Comparison of ENCODE assay signal across 31 cellular contexts in genomic region chr7:151575471-151575870, GRCh38.
"Had no signal": no experiment of that assay in that cellular context is flagged by ENCODE, and none has a peak within 500 bp of the region (broad histone marks: within the 10 kb centered on the region; RNA-seq: fewer than 3 reads in every experiment).

No MANE protein-coding gene starts in this region.

- H3K27me3 ChIP-seq: ascending aorta, cardiac muscle cell, gastrocnemius medialis, neural progenitor cell, right atrium auricular region, stomach, thyroid gland, upper lobe of right lung had no signal

- H3K9ac ChIP-seq: neural progenitor cell, parathyroid adenoma had no signal

- ATAC-seq: activated CD4-positive, alpha-beta T cell treated with anti-CD3 and anti-CD28 coated beads for 36 hours; effector memory CD8-positive, alpha-beta T cell; gastrocnemius medialis; left colon; naive thymus-derived CD4-positive, alpha-beta T cell; psoas muscle; stimulated activated naive B cell treated with anti-CD40 and anti-IgM and Interleukin-4, amounts not matched to agents 10 μg/mL and 1 μg/mL and 100 μg/mL, for 72 hours; upper lobe of right lung had no signal

- H3K9me3 ChIP-seq: psoas muscle, thyroid gland had no signal

- H3K4me3 ChIP-seq: ascending aorta, cardiac muscle cell, gastrocnemius medialis, neural progenitor cell, psoas muscle, right atrium auricular region, smooth muscle cell, stomach, thyroid gland, upper lobe of right lung had no signal

- H3K4me2 ChIP-seq: neural progenitor cell, smooth muscle cell had no signal

- FAIRE-seq: kidney had no signal

- H3K36me3 ChIP-seq: gastrocnemius medialis, neural progenitor cell, thyroid gland, upper lobe of right lung had no signal

- H3K4me1 ChIP-seq: ascending aorta, gastrocnemius medialis, neural progenitor cell, parathyroid adenoma, psoas muscle, stomach, upper lobe of right lung had no signal

- H3K27ac ChIP-seq: ascending aorta, cardiac muscle cell, gastrocnemius medialis, neural progenitor cell, parathyroid adenoma, psoas muscle, right atrium auricular region, stomach, upper lobe of right lung had no signal

- DNase-seq: activated B cell treated with CpG ODN at 0.5 μM for 24 hours; activated CD4-positive, alpha-beta T cell treated with anti-CD3 and anti-CD28 coated beads for 36 hours; activated CD4-positive, alpha-beta T cell treated with anti-CD3 and anti-CD28 coated beads, Interleukin-2, amount 50 U/mL, for 4 hours; activated effector memory CD4-positive, alpha-beta T cell treated with anti-CD3 and anti-CD28 coated beads, Interleukin-2, amount 50 U/mL, for 16 hours; activated naive CD4-positive, alpha-beta T cell treated with anti-CD3 and anti-CD28 coated beads for 36 hours; activated naive CD8-positive, alpha-beta T cell treated with anti-CD3 and anti-CD28 coated beads, Interleukin-2, amount 10 ng/mL, durations not matched to agents 7 days and 5 days; activated T-cell treated with anti-CD3 and anti-CD28 coated beads, Interleukin-2, amount 50 U/mL, for 1 hour; cerebellar nuclear complex; cortex of kidney; effector memory CD8-positive, alpha-beta T cell; erythroblast; gastrocnemius medialis; hypothalamus; immature natural killer cell; kidney; left colon; midbrain; naive thymus-derived CD4-positive, alpha-beta T cell; occipital lobe; psoas muscle; stimulated activated CD4-positive, alpha-beta T cell treated with anti-CD3 and anti-CD28 coated beads, Interleukin-1b, Interleukin-23, amount 100 ng/mL, for 48 hours; stimulated activated naive B cell treated with anti-CD40 and anti-IgM and Interleukin-4, amounts not matched to agents 10 μg/mL and 1 μg/mL and 100 μg/mL, for 72 hours; stomach; upper lobe of right lung had no signal

- H2AFZ ChIP-seq: neural progenitor cell, parathyroid adenoma had no signal
